ENCODE assay signal across 14 cellular contexts in genomic region chr17:1414634-1415033, GRCh38. TPM values are rescaled to one million over a fixed set of nuclear protein-coding genes. Genes with fewer than 3 reads are reported as not detected.
A peak's percentile ranks its signal among the peaks of the same experiment; 100 is the strongest.
DNase-seq lines count a peak whose midpoint lies in the region; ATAC-seq and TF ChIP-seq lines count a peak whose summit lies in the region.
"Had no signal": no experiment of that assay in that cellular context is flagged by ENCODE, and none has a peak within 500 bp of the region (broad histone marks: within the 10 kb centered on the region; RNA-seq: fewer than 3 reads in every experiment).

No MANE protein-coding gene starts in this region.

- H3K4me3 ChIP-seq in IMR-90 (ENCODE audit: insufficient read depth, low read depth, low read length): no peak overlapping the region
- no peak overlapping the region for H3K4me3 ChIP-seq in gastrocnemius medialis
- H3K4me3 ChIP-seq: SJSA1 had no signal

- DNase-seq in H9 (no peak), IMR-90 (no peak), left ventricle myocardium superior (no peak), gastrocnemius medialis (peak in 1 of 2 donors; percentile 68), NCI-H2081 (lab: John Stamatoyannopoulos, UW) (no peak), RWPE1 (ENCODE audit: low spot score) (no peak)
- DNase-seq in activated CD4-positive, alpha-beta T cell treated with anti-CD3 and anti-CD28 coated beads, Interleukin-2, amount 10 ng/mL, durations not matched to agents 7 days and 5 days: no peak
- DNase-seq: C1 segment of cervical spinal cord, COR-L47, DMS53, H7, NCI-H1930, NCI-H510A had no signal

- H3K4me2 ChIP-seq in H9 (ENCODE audit: insufficient read depth, insufficient read length, low read length): no peak overlapping the region
- H3K4me2 ChIP-seq in IMR-90 (ENCODE audit: low read depth, low read length): no peak overlapping the region

- H2AK9ac ChIP-seq in IMR-90 (replicated peaks; ENCODE audit: low read depth, low read length, poor library complexity): peak overlapping the region; percentile 2

- no peaks in the 10 kb centered on the region for H3K27me3 ChIP-seq in H9 (ENCODE audit: insufficient read depth, low read length)
- no peaks in the 10 kb centered on the region for H3K27me3 ChIP-seq in IMR-90 (ENCODE audit: control insufficient read depth, insufficient read depth, low read length)
- H3K27me3 ChIP-seq in gastrocnemius medialis: no peaks in the 10 kb centered on the region
- H3K27me3 ChIP-seq: SJSA1 had no signal

- no peak overlapping the region for H3T11ph ChIP-seq in H9 (ENCODE audit: low read length)

- in situ Hi-C loops in IMR-90 (cut with MboI; ENCODE audit: low sequenced_read_pairs) (no loop called here), gastrocnemius medialis (cut with MboI; ENCODE audit: low sequenced_read_pairs in 4 of 4) (no loop called here)

- no peaks in the 10 kb centered on the region for H3K79me2 ChIP-seq in H9 (ENCODE audit: insufficient read depth, low read length)

- H2AFZ ChIP-seq in H9 (ENCODE audit: low read length) (no peak overlapping the region), IMR-90 (replicated peaks; ENCODE audit: low read length, poor library complexity) (no peak overlapping the region)

- H2AK5ac ChIP-seq in H9 (ENCODE audit: insufficient read length, low read length): no peak overlapping the region
- no peak overlapping the region for H2AK5ac ChIP-seq in IMR-90 (ENCODE audit: low read depth, low read length)

- peaks cover 0 to 5% (median 0%) of the 10 kb centered on the region in 3 experiments; a peak in 3 of 7 replicates for H3K36me3 Mint-ChIP-seq in H9 (ENCODE audit: insufficient read depth in 1 of 3, low read depth in 3 of 3)
- peaks cover 6% of the 10 kb centered on the region for H3K36me3 Mint-ChIP-seq in activated CD4-positive, alpha-beta T cell treated with anti-CD3 and anti-CD28 coated beads, Interleukin-2, amount 10 ng/mL, durations not matched to agents 7 days and 5 days (ENCODE audit: low read depth)

- H3K27ac Mint-ChIP-seq in H9: peak overlapping the region in 1 of 3 experiments; percentile 25; a peak in 2 of 7 replicates
- no peak overlapping the region for H3K27ac Mint-ChIP-seq in activated CD4-positive, alpha-beta T cell treated with anti-CD3 and anti-CD28 coated beads, Interleukin-2, amount 10 ng/mL, durations not matched to agents 7 days and 5 days

- peaks cover 5% of the 10 kb centered on the region; the same call in 1 of the 2 replicates for H3K36me3 ChIP-seq in IMR-90 (ENCODE audit: control insufficient read depth, insufficient read depth, low read length)
- no peaks in the 10 kb centered on the region for H3K36me3 ChIP-seq in gastrocnemius medialis

- H2BK15ac ChIP-seq in H9 (ENCODE audit: low read depth, low read length) (no peak overlapping the region), IMR-90 (ENCODE audit: low read depth, low read length) (no peak overlapping the region)

- no peak overlapping the region for H2BK120ac ChIP-seq in H9 (ENCODE audit: low read depth, low read length, poor library complexity, severe bottlenecking)
- no peak overlapping the region for H2BK120ac ChIP-seq in IMR-90 (ENCODE audit: low read depth, low read length)

- H3K9me3 ChIP-seq in H9 (ENCODE audit: control insufficient read depth, low read depth, low read length) (no peaks in the 10 kb centered on the region), IMR-90 (ENCODE audit: control insufficient read depth, insufficient read depth, low read length) (no peaks in the 10 kb centered on the region), gastrocnemius medialis (no peaks in the 10 kb centered on the region)

- H2BK20ac ChIP-seq in H9 (ENCODE audit: low read depth, low read length, poor library complexity, severe bottlenecking) (no peak overlapping the region), IMR-90 (ENCODE audit: low read depth, low read length) (no peak overlapping the region)

- no peak overlapping the region for H3K9ac ChIP-seq in H9 (ENCODE audit: extremely low read depth, insufficient read length, low read length)
- no peak overlapping the region for H3K9ac ChIP-seq in IMR-90 (ENCODE audit: low read depth, low read length)

- H3K9me1 ChIP-seq in IMR-90 (ENCODE audit: insufficient read depth, low read length): peaks cover 4% of the 10 kb centered on the region; the same call in 1 of the 2 replicates

- no peaks in the 10 kb centered on the region for H3K9me3 Mint-ChIP-seq in H9
- H3K9me3 Mint-ChIP-seq in activated CD4-positive, alpha-beta T cell treated with anti-CD3 and anti-CD28 coated beads, Interleukin-2, amount 10 ng/mL, durations not matched to agents 7 days and 5 days: no peaks in the 10 kb centered on the region

- H3K4me1 ChIP-seq in H9 (ENCODE audit: insufficient read depth, low read length): no peaks in the 10 kb centered on the region
- H3K4me1 ChIP-seq in IMR-90 (ENCODE audit: control insufficient read depth, insufficient read depth, low read length): peaks cover 1% of the 10 kb centered on the region; the same call in 1 of the 2 replicates
- H3K4me1 ChIP-seq in gastrocnemius medialis: peaks cover 24 to 25% of the 10 kb centered on the region in 2 donors

- dilution Hi-C loops in IMR-90 (cut with HindIII; ENCODE audit: low sequenced_read_pairs, unreplicated experiment): no loop called here

- no peak overlapping the region for H3K4ac ChIP-seq in H9 (ENCODE audit: low read depth, low read length)
- H3K4ac ChIP-seq in IMR-90 (ENCODE audit: low read depth, low read length): no peak overlapping the region

- H3K27ac ChIP-seq in H9 (ENCODE audit: insufficient read length, low read depth, low read length) (no peak overlapping the region), IMR-90 (ENCODE audit: insufficient read depth, low read length) (no peak overlapping the region), gastrocnemius medialis (peak overlapping the region; percentile 69 to 75 (median 72)), RWPE1 (no peak overlapping the region)
- H3K27ac ChIP-seq: SJSA1 had no signal

- peaks cover 0 to 5% of the 10 kb centered on the region in 2 experiments; a peak in 1 of 4 replicates for H3K4me1 Mint-ChIP-seq in H9
- H3K4me1 Mint-ChIP-seq in activated CD4-positive, alpha-beta T cell treated with anti-CD3 and anti-CD28 coated beads, Interleukin-2, amount 10 ng/mL, durations not matched to agents 7 days and 5 days: peaks cover 2% of the 10 kb centered on the region

- H4K91ac ChIP-seq in H9 (ENCODE audit: insufficient read length, low read depth, low read length) (no peak overlapping the region), IMR-90 (ENCODE audit: insufficient read depth, low read depth, low read length) (no peak overlapping the region)

- no CpG with 5 or more reads among the region's 10 CpGs for WGBS in H9 (ENCODE audit: extremely low coverage, insufficient read length, low lambda C conversion rate)
- WGBS in IMR-90 (ENCODE audit: extremely low coverage in 2 of 2, insufficient read length in 1 of 2), 2 experiments: 70% methylated on average over 8 of the region's 10 CpGs; no CpG with 5 or more reads in 1 of the 2 experiments

- no peak overlapping the region for H3K56ac ChIP-seq in H9 (ENCODE audit: insufficient read length, low read depth, low read length)
- H3K56ac ChIP-seq in IMR-90 (ENCODE audit: extremely low read depth, insufficient read depth, low read length): no peak overlapping the region

- no peak for TF ChIP-seq POLR2A in IMR-90 (IDR thresholded peaks at IDR 0.05; ENCODE audit: low read depth, low read length)
- TF ChIP-seq POLR2A in gastrocnemius medialis (IDR thresholded peaks at IDR 0.05): no peak

- H3K4me3 Mint-ChIP-seq in H9: no peak overlapping the region
- H3K4me3 Mint-ChIP-seq in activated CD4-positive, alpha-beta T cell treated with anti-CD3 and anti-CD28 coated beads, Interleukin-2, amount 10 ng/mL, durations not matched to agents 7 days and 5 days: no peak overlapping the region

- H3K27me3 Mint-ChIP-seq in H9 (ENCODE audit: low read depth): no peaks in the 10 kb centered on the region
- no peaks in the 10 kb centered on the region for H3K27me3 Mint-ChIP-seq in activated CD4-positive, alpha-beta T cell treated with anti-CD3 and anti-CD28 coated beads, Interleukin-2, amount 10 ng/mL, durations not matched to agents 7 days and 5 days

- H4K8ac ChIP-seq in H9 (replicated peaks; ENCODE audit: insufficient read length, low read depth, low read length) (peak overlapping the region; percentile 95), IMR-90 (ENCODE audit: low read depth in 2 of 2, low read length in 2 of 2) (no peak overlapping the region)

- H2BK5ac ChIP-seq in H9 (ENCODE audit: insufficient read length, low read length) (no peak overlapping the region), IMR-90 (ENCODE audit: low read depth, low read length, poor library complexity, severe bottlenecking) (no peak overlapping the region)

- H3K23me2 ChIP-seq in H9 (ENCODE audit: insufficient read length, low read depth, low read length, poor library complexity, severe bottlenecking): no peaks in the 10 kb centered on the region

- POLR2A ChIA-PET in IMR-90 (lab: Charles Lee; ENCODE audit: unreplicated experiment): no interaction called here
- POLR2A ChIA-PET in activated CD4-positive, alpha-beta T cell treated with anti-CD3 and anti-CD28 coated beads, Interleukin-2, amount 10 ng/mL, durations not matched to agents 7 days and 5 days (lab: Charles Lee): no interaction called here
- POLR2A ChIA-PET in RWPE1 (lab: Yijun Ruan, JAX; ENCODE audit: low non-redundant PET): no interaction called here

- H3K23ac ChIP-seq in H9 (ENCODE audit: insufficient read length, low read depth, low read length): no peak overlapping the region
- no peak overlapping the region for H3K23ac ChIP-seq in IMR-90 (ENCODE audit: low read depth, low read length)

- TF ChIP-seq CTCF in H9 (conservative IDR thresholded peaks at IDR 0.05) (no peak), IMR-90 (conservative IDR thresholded peaks at IDR 0.05; ENCODE audit: low read depth, low read length) (no peak), gastrocnemius medialis (IDR thresholded peaks at IDR 0.05 in 4 of 5, conservative IDR thresholded peaks at IDR 0.05 in 1 of 5) (no peak), RWPE1 (conservative IDR thresholded peaks at IDR 0.05; ENCODE audit: low read depth) (no peak)

- CTCF ChIA-PET in IMR-90 (lab: Yijun Ruan, JAX): no interaction called here
- CTCF ChIA-PET in activated CD4-positive, alpha-beta T cell treated with anti-CD3 and anti-CD28 coated beads, Interleukin-2, amount 10 ng/mL, durations not matched to agents 7 days and 5 days (lab: Charles Lee): interaction anchor here (0.5 to 0.8 kb wide), 2 partner anchors 10 to 90 kb away, joined by 3 read pairs; no protein-coding TSS in a partner anchor
- CTCF ChIA-PET in RWPE1 (lab: Yijun Ruan, JAX): interaction anchor here (2.5 kb wide), 1 partner anchor 49 kb away, joined by 7 read pairs; no protein-coding TSS in a partner anchor

- no peak for TF ChIP-seq RAD21 in IMR-90 (IDR thresholded peaks at IDR 0.05; ENCODE audit: low read length)

- H3K79me1 ChIP-seq in H9 (ENCODE audit: insufficient read depth, low read depth, low read length, poor library complexity, severe bottlenecking) (no peaks in the 10 kb centered on the region), IMR-90 (ENCODE audit: low read depth in 1 of 2, low read length in 2 of 2) (peaks cover 0 to 47% of the 10 kb centered on the region in 2 experiments; a peak in 3 of 4 replicates)

- H4K5ac ChIP-seq in H9 (ENCODE audit: insufficient read length, low read depth, low read length): no peak overlapping the region
- no peak overlapping the region for H4K5ac ChIP-seq in IMR-90 (ENCODE audit: low read depth, low read length)

- H3K14ac ChIP-seq in H9 (ENCODE audit: insufficient read depth, low read length) (no peak overlapping the region), IMR-90 (replicated peaks; ENCODE audit: low read depth, low read length) (no peak overlapping the region)

- ATAC-seq in IMR-90 (ENCODE audit: low read depth) (no peak), left ventricle myocardium superior (peak; percentile 21), gastrocnemius medialis (peak; percentile 24 to 56)

- no peak overlapping the region for H2BK12ac ChIP-seq in H9 (ENCODE audit: insufficient read length, low read depth, low read length)

- H3K18ac ChIP-seq in H9 (ENCODE audit: insufficient read length, low read depth, low read length): no peak overlapping the region
- no peak overlapping the region for H3K18ac ChIP-seq in IMR-90 (ENCODE audit: low read depth, low read length)

- BruUV-seq in IMR-90 (replicated peaks; lab: Mats Ljungman, UMichigan): no TSS peak

- no peaks in the 10 kb centered on the region for H4K20me1 ChIP-seq in H9 (ENCODE audit: control insufficient read depth, insufficient read depth, insufficient read length)
- peaks cover 12% of the 10 kb centered on the region for H4K20me1 ChIP-seq in IMR-90 (ENCODE audit: insufficient read depth, low read length)

- intact Hi-C loops in IMR-90 (cut with micrococcal nuclease): no loop called here
- intact Hi-C loops in left ventricle myocardium superior (cut with micrococcal nuclease): no loop called here
- intact Hi-C loops in gastrocnemius medialis (cut with DNase I; ENCODE audit: low total_unique reads): no loop called here

RNA-seq across cellular contexts. Expression of gene YWHAE, which starts 14.6 kb away (rescaled TPM):
- total RNA-seq in H9 (2021) (1,282 and 1,294 TPM in 2 replicates), IMR-90 (2012; rRNA removed) (358 and 964 TPM in 2 replicates), left ventricle myocardium superior (620 TPM), gastrocnemius medialis (1,000 to 10,000 TPM in 3 of 4 donors, 100 to 1,000 TPM in 1; 915 to 1,814 (median 1,174) TPM)
- polyA plus RNA-seq in IMR-90 (2012; rRNA removed): 774 and 817 TPM in 2 replicates
- 140 and 369 TPM in 2 replicates for polyA plus RNA-seq in IMR-90 (2012; cell fraction: cytosol; rRNA removed)
- 42.1 and 246 TPM in 2 replicates for polyA plus RNA-seq in IMR-90 (2012; cell fraction: nucleus; rRNA removed; ENCODE audit: low replicate concordance)
- 100 to 1,000 TPM; 340 to 435 TPM for total RNA-seq in activated CD4-positive, alpha-beta T cell treated with anti-CD3 and anti-CD28 coated beads, Interleukin-2, amount 10 ng/mL, durations not matched to agents 7 days and 5 days

RNA-seq across cellular contexts. Expression of gene CRK, which starts 41.4 kb away (rescaled TPM):
- 58.9 and 60.5 TPM in 2 replicates for total RNA-seq in H9 (2021)
- total RNA-seq in IMR-90 (2012; rRNA removed): 100 and 123 TPM in 2 replicates
- polyA plus RNA-seq in IMR-90 (2012; rRNA removed): 48.5 and 57.6 TPM in 2 replicates
- 21.4 and 31.0 TPM in 2 replicates for polyA plus RNA-seq in IMR-90 (2012; cell fraction: cytosol; rRNA removed)
- polyA plus RNA-seq in IMR-90 (2012; cell fraction: nucleus; rRNA removed; ENCODE audit: low replicate concordance): 8.5 and 27.3 TPM in 2 replicates
- 37.9 TPM for total RNA-seq in left ventricle myocardium superior
- total RNA-seq in gastrocnemius medialis: 10 to 100 TPM; 48.6 to 64.6 (median 56.7) TPM
- total RNA-seq in activated CD4-positive, alpha-beta T cell treated with anti-CD3 and anti-CD28 coated beads, Interleukin-2, amount 10 ng/mL, durations not matched to agents 7 days and 5 days: 10 to 100 TPM; 17.5 to 18.4 TPM

Comparison
In these comparisons a context has a peak if more than half of its experiments do, and no peak if none do; other contexts are left out.
1. H3K27ac ChIP-seq: peak in gastrocnemius medialis (4 of 4); none in H9 (single experiment), IMR-90 (single experiment) and RWPE1 (single experiment).